Comparison of ENCODE assay signal across 1 cellular context in the genomic region with DNA sequence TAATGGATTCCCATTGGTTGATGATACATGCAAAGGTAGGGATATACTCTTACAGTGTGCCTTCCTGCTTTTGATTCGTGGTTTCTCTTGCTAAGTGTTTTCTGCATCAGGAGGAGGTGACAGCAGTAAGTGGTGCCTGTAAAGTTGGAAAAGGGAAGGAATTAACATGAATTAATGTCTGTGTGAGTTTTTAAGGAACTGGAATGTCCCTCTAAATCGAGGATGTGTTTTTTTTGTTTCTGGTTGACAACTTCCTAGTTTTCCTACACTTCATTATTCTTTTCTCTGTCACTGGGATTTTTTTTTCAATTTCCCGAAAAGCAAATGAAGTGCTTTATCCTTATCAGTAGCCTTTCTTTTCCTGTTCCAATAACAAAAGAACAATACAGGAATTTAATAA.
TF ChIP-seq lines count a peak whose summit lies in the region.

No MANE protein-coding gene starts in this region.

TF ChIP-seq in IMR-90, 13 proteins besides CTCF, POLR2A, EP300 and RAD21 (continued from another document):
- TF ChIP-seq BHLHE40 (IDR thresholded peaks at IDR 0.05; ENCODE audit: low read depth, low read length) (no peak), NFE2L2 (IDR thresholded peaks at IDR 0.05; ENCODE audit: low read depth, low read length) (no peak)
